16 cellular contexts compared by ENCODE assay signal in genomic region chr7:80287400-80288174, GRCh38.
DNase-seq lines count a peak whose midpoint lies in the region; ATAC-seq and TF ChIP-seq lines count a peak whose summit lies in the region.
"Had no signal": no experiment of that assay in that cellular context is flagged by ENCODE, and none has a peak within 500 bp of the region (broad histone marks: within the 10 kb centered on the region; RNA-seq: fewer than 3 reads in every experiment).

No MANE protein-coding gene starts in this region.

- H3K4me3 ChIP-seq in IMR-90 (ENCODE audit: insufficient read depth, low read depth, low read length) (no peak overlapping the region), SJSA1 (no peak overlapping the region), mesenchymal stem cell (ENCODE audit: insufficient read depth in 1 of 2, low read depth in 1 of 2, low read length in 2 of 2) (no peak overlapping the region), smooth muscle cell (no peak overlapping the region), BE2C (ENCODE audit: low read depth, low read length) (no peak overlapping the region)
- no peak overlapping the region for H3K4me3 ChIP-seq in naive thymus-derived CD4-positive, alpha-beta T cell (ENCODE audit: low read length)

- H2AK5ac ChIP-seq in IMR-90 (ENCODE audit: low read depth, low read length) = peak overlapping the region; percentile 63
- peak overlapping the region; percentile 79 for H2AK5ac ChIP-seq in mesenchymal stem cell (ENCODE audit: low read length, severe bottlenecking)

- H2AK9ac ChIP-seq in IMR-90 (replicated peaks; ENCODE audit: low read depth, low read length, poor library complexity) = no peak overlapping the region

- H3K4ac ChIP-seq in IMR-90 (ENCODE audit: low read depth, low read length) (peak overlapping the region; percentile 7; the same call in 1 of the 2 replicates), mesenchymal stem cell (ENCODE audit: low read depth in 1 of 2, low read length in 2 of 2) (peak overlapping the region; percentile 19 to 29)

- peak overlapping the region; percentile 30; the same call in 1 of the 2 replicates for H3K14ac ChIP-seq in IMR-90 (replicated peaks; ENCODE audit: low read depth, low read length)
- H3K14ac ChIP-seq in mesenchymal stem cell (ENCODE audit: low read length in 2 of 2) = peak overlapping the region in 1 of 2 experiments; percentile 82

- H3K4me1 ChIP-seq in IMR-90 (ENCODE audit: control insufficient read depth, insufficient read depth, low read length) = no peaks in the 10 kb centered on the region
- peaks cover 18% of the 10 kb centered on the region for H3K4me1 ChIP-seq in SJSA1 (replicated peaks)
- peaks cover 8% of the 10 kb centered on the region for H3K4me1 ChIP-seq in mesenchymal stem cell (ENCODE audit: control insufficient read depth, insufficient read depth, low read depth, low read length)
- H3K4me1 ChIP-seq in smooth muscle cell (ENCODE audit: low read depth) = peaks cover 8% of the 10 kb centered on the region
- H3K4me1 ChIP-seq in BE2C = no peaks in the 10 kb centered on the region
- no peaks in the 10 kb centered on the region for H3K4me1 ChIP-seq in naive thymus-derived CD4-positive, alpha-beta T cell (ENCODE audit: control insufficient read depth in 2 of 2, insufficient read depth in 2 of 2, low read length in 2 of 2)

- H3K27me3 Mint-ChIP-seq in naive thymus-derived CD4-positive, alpha-beta T cell = no peaks in the 10 kb centered on the region
- H3K27me3 Mint-ChIP-seq in activated CD4-positive, alpha-beta T cell treated with anti-CD3 and anti-CD28 coated beads, Interleukin-2, amount 10 ng/mL, durations not matched to agents 7 days and 5 days = no peaks in the 10 kb centered on the region

- H3K9me1 ChIP-seq in IMR-90 (ENCODE audit: insufficient read depth, low read length) = no peaks in the 10 kb centered on the region

- no peaks in the 10 kb centered on the region for H3K36me3 Mint-ChIP-seq in naive thymus-derived CD4-positive, alpha-beta T cell
- H3K36me3 Mint-ChIP-seq in activated CD4-positive, alpha-beta T cell treated with anti-CD3 and anti-CD28 coated beads, Interleukin-2, amount 10 ng/mL, durations not matched to agents 7 days and 5 days (ENCODE audit: low read depth) = no peaks in the 10 kb centered on the region

- no peaks in the 10 kb centered on the region for H3K79me2 ChIP-seq in smooth muscle cell (ENCODE audit: low read depth)

- no peaks in the 10 kb centered on the region for H4K20me1 ChIP-seq in IMR-90 (ENCODE audit: insufficient read depth, low read length)
- no peaks in the 10 kb centered on the region for H4K20me1 ChIP-seq in smooth muscle cell (ENCODE audit: low read depth)

- no peak overlapping the region for H3K56ac ChIP-seq in IMR-90 (ENCODE audit: extremely low read depth, insufficient read depth, low read length)

- in situ Hi-C loops in IMR-90 (cut with MboI; ENCODE audit: low sequenced_read_pairs) = no loop called here

- dilution Hi-C loops in IMR-90 (cut with HindIII; ENCODE audit: low sequenced_read_pairs, unreplicated experiment) = no loop called here

- H3K23ac ChIP-seq in IMR-90 (ENCODE audit: low read depth, low read length) (0 out of 2 replicates have a peak overlapping the region, but pooled peaks have one; percentile 5), mesenchymal stem cell (ENCODE audit: low read length in 2 of 2) (no peak overlapping the region)

- intact Hi-C loops in IMR-90 (cut with micrococcal nuclease) = loop anchor here (5.0 kb wide), 2 partner anchors 105 to 225 kb away; no protein-coding TSS in a partner anchor
- intact Hi-C loops in naive thymus-derived CD4-positive, alpha-beta T cell (cut with micrococcal nuclease) = loop anchor here in 1 of 2 donors (1.0 kb wide), 2 partner anchors 192 to 227 kb away; no protein-coding TSS in a partner anchor

- no peak for TF ChIP-seq CTCF in IMR-90 (conservative IDR thresholded peaks at IDR 0.05; ENCODE audit: low read depth, low read length)
- no peak for TF ChIP-seq CTCF in smooth muscle cell (IDR thresholded peaks at IDR 0.05; ENCODE audit: borderline replicate concordance, insufficient read depth, poor library complexity, severe bottlenecking)
- TF ChIP-seq CTCF in BE2C (IDR thresholded peaks at IDR 0.05; ENCODE audit: low read depth, low read length) = no peak

- BruUV-seq in IMR-90 (replicated peaks; lab: Mats Ljungman, UMichigan) = no TSS peak

- no peak for TF ChIP-seq RAD21 in IMR-90 (IDR thresholded peaks at IDR 0.05; ENCODE audit: low read length)

- H3K9ac ChIP-seq in IMR-90 (ENCODE audit: low read depth, low read length) = no peak overlapping the region
- no peak overlapping the region for H3K9ac ChIP-seq in mesenchymal stem cell (ENCODE audit: low read length)
- peak overlapping the region; percentile 41 for H3K9ac ChIP-seq in smooth muscle cell (ENCODE audit: low read depth)

- H3F3A ChIP-seq in smooth muscle cell (ENCODE audit: low read depth) = peaks cover 16% of the 10 kb centered on the region

- no peak overlapping the region for H2BK5ac ChIP-seq in IMR-90 (ENCODE audit: low read depth, low read length, poor library complexity, severe bottlenecking)
- H2BK5ac ChIP-seq in mesenchymal stem cell (ENCODE audit: low read depth, low read length, poor library complexity, severe bottlenecking) = no peak overlapping the region

- H3K4me3 Mint-ChIP-seq in naive thymus-derived CD4-positive, alpha-beta T cell = no peak overlapping the region
- H3K4me3 Mint-ChIP-seq in activated CD4-positive, alpha-beta T cell treated with anti-CD3 and anti-CD28 coated beads, Interleukin-2, amount 10 ng/mL, durations not matched to agents 7 days and 5 days = no peak overlapping the region

- H3K79me1 ChIP-seq in IMR-90 (ENCODE audit: low read depth in 1 of 2, low read length in 2 of 2) (no peaks in the 10 kb centered on the region), mesenchymal stem cell (replicated peaks; ENCODE audit: low read length, poor library complexity, severe bottlenecking) (no peaks in the 10 kb centered on the region)

- H3K36me3 ChIP-seq in IMR-90 (ENCODE audit: control insufficient read depth, insufficient read depth, low read length) = no peaks in the 10 kb centered on the region
- H3K36me3 ChIP-seq in SJSA1 = no peaks in the 10 kb centered on the region
- no peaks in the 10 kb centered on the region for H3K36me3 ChIP-seq in mesenchymal stem cell (ENCODE audit: control insufficient read depth in 1 of 2, insufficient read depth in 2 of 2, low read depth in 1 of 2, low read length in 2 of 2)
- H3K36me3 ChIP-seq in smooth muscle cell (ENCODE audit: low read depth) = no peaks in the 10 kb centered on the region
- H3K36me3 ChIP-seq in BE2C = no peaks in the 10 kb centered on the region
- H3K36me3 ChIP-seq in naive thymus-derived CD4-positive, alpha-beta T cell (ENCODE audit: control insufficient read depth in 2 of 3, insufficient read depth in 3 of 3, low read length in 3 of 3) = no peaks in the 10 kb centered on the region

- no peak overlapping the region for H4K5ac ChIP-seq in IMR-90 (ENCODE audit: low read depth, low read length)

- H4K91ac ChIP-seq in IMR-90 (ENCODE audit: insufficient read depth, low read depth, low read length) = no peak overlapping the region
- peak overlapping the region; percentile 88 for H4K91ac ChIP-seq in mesenchymal stem cell (ENCODE audit: low read length)

- WGBS in IMR-90 (ENCODE audit: extremely low coverage in 2 of 2, insufficient read length in 1 of 2), 2 experiments = 80% methylated on average over 1 of the region's 2 CpGs; no CpG with 5 or more reads in 1 of the 2 experiments
- WGBS in mesenchymal stem cell = 100% methylated on average over 1 of the region's 2 CpGs
- WGBS in smooth muscle cell (ENCODE audit: low lambda C conversion rate) = 79% methylated on average over 2 of the region's 2 CpGs

- ATAC-seq in IMR-90 (ENCODE audit: low read depth) = no peak
- ATAC-seq in naive thymus-derived CD4-positive, alpha-beta T cell = no peak

- H3K4me2 ChIP-seq in IMR-90 (ENCODE audit: low read depth, low read length) (no peak overlapping the region), mesenchymal stem cell (ENCODE audit: low read length, poor library complexity, severe bottlenecking) (no peak overlapping the region), smooth muscle cell (no peak overlapping the region)

- H2BK20ac ChIP-seq in IMR-90 (ENCODE audit: low read depth, low read length) = no peak overlapping the region

- DNase-seq in IMR-90 (no peak), SJSA1 (ENCODE audit: low read depth in 1 of 2, low spot score in 2 of 2) (no peak), mesenchymal stem cell (no peak), smooth muscle cell (lab: John Stamatoyannopoulos, UW; ENCODE audit: unreplicated experiment) (no peak), BE2C (no peak), NCI-H226 (no peak)
- DNase-seq in naive thymus-derived CD4-positive, alpha-beta T cell = no peak
- DNase-seq in activated CD4-positive, alpha-beta T cell treated with anti-CD3 and anti-CD28 coated beads, Interleukin-2, amount 10 ng/mL, durations not matched to agents 7 days and 5 days = no peak
- DNase-seq: ACHN, AML-193, COR-L47, NCI-H1436 treated with DMSO at 0.1 percent for 48 hours, NCI-H2029 treated with DMSO at 0.1 percent for 48 hours, NCI-H510A treated with DMSO at 0.1 percent for 48 hours, NCI-H82 had no signal

- H2BK15ac ChIP-seq in IMR-90 (ENCODE audit: low read depth, low read length) = 0 out of 3 replicates have a peak overlapping the region, but pooled peaks have one; percentile 38
- H2BK15ac ChIP-seq in mesenchymal stem cell (ENCODE audit: low read depth, poor library complexity, severe bottlenecking) = peak overlapping the region; percentile 29

- peak overlapping the region; percentile 81 to 87 for H2BK12ac ChIP-seq in mesenchymal stem cell (ENCODE audit: low read length in 2 of 2)

- H3K18ac ChIP-seq in IMR-90 (ENCODE audit: low read depth, low read length) = no peak overlapping the region
- H3K18ac ChIP-seq in mesenchymal stem cell (ENCODE audit: low read depth in 1 of 2, low read length in 2 of 2) = peak overlapping the region; percentile 84 to 92

- H2BK120ac ChIP-seq in IMR-90 (ENCODE audit: low read depth, low read length) (no peak overlapping the region), mesenchymal stem cell (ENCODE audit: low read depth, low read length) (peak overlapping the region; percentile 9)

- H3K9me3 Mint-ChIP-seq in naive thymus-derived CD4-positive, alpha-beta T cell = peaks cover 0 to 3% (median 0%) of the 10 kb centered on the region in 11 donors
- H3K9me3 Mint-ChIP-seq in activated CD4-positive, alpha-beta T cell treated with anti-CD3 and anti-CD28 coated beads, Interleukin-2, amount 10 ng/mL, durations not matched to agents 7 days and 5 days = no peaks in the 10 kb centered on the region

- H3K27ac Mint-ChIP-seq in naive thymus-derived CD4-positive, alpha-beta T cell = peak overlapping the region in 1 of 9 donors; percentile 11
- no peak overlapping the region for H3K27ac Mint-ChIP-seq in activated CD4-positive, alpha-beta T cell treated with anti-CD3 and anti-CD28 coated beads, Interleukin-2, amount 10 ng/mL, durations not matched to agents 7 days and 5 days

- H3K27me3 ChIP-seq in IMR-90 (ENCODE audit: control insufficient read depth, insufficient read depth, low read length) (no peaks in the 10 kb centered on the region; the same call in 1 of the 2 replicates), SJSA1 (replicated peaks) (no peaks in the 10 kb centered on the region), mesenchymal stem cell (ENCODE audit: control insufficient read depth in 1 of 2, insufficient read depth in 1 of 2, low read length in 2 of 2) (no peaks in the 10 kb centered on the region), smooth muscle cell (ENCODE audit: low read depth) (no peaks in the 10 kb centered on the region), BE2C (no peaks in the 10 kb centered on the region; the same call in 1 of the 2 replicates)
- no peaks in the 10 kb centered on the region for H3K27me3 ChIP-seq in naive thymus-derived CD4-positive, alpha-beta T cell (ENCODE audit: control insufficient read depth in 2 of 2, insufficient read depth in 2 of 2, low read length in 2 of 2)

- H2AFZ ChIP-seq in IMR-90 (replicated peaks; ENCODE audit: low read length, poor library complexity) (no peak overlapping the region), mesenchymal stem cell (ENCODE audit: low read depth, low read length) (no peak overlapping the region), smooth muscle cell (ENCODE audit: low read depth) (peak overlapping the region; percentile 31)

- CTCF ChIA-PET in IMR-90 (lab: Yijun Ruan, JAX) = interaction anchor here (0.9 kb wide), 1 partner anchor 10 kb away, joined by 3 read pairs; no protein-coding TSS in a partner anchor
- CTCF ChIA-PET in naive thymus-derived CD4-positive, alpha-beta T cell (lab: Charles Lee) = no interaction called here
- CTCF ChIA-PET in activated CD4-positive, alpha-beta T cell treated with anti-CD3 and anti-CD28 coated beads, Interleukin-2, amount 10 ng/mL, durations not matched to agents 7 days and 5 days (lab: Charles Lee) = no interaction called here

- no peak overlapping the region for H4K8ac ChIP-seq in IMR-90 (ENCODE audit: low read depth in 2 of 2, low read length in 2 of 2)
- peak overlapping the region; percentile 59 for H4K8ac ChIP-seq in mesenchymal stem cell (ENCODE audit: low read length)

- H3K27ac ChIP-seq in IMR-90 (ENCODE audit: insufficient read depth, low read length) = no peak overlapping the region
- peak overlapping the region; percentile 12; the same call in 1 of the 2 replicates for H3K27ac ChIP-seq in SJSA1
- H3K27ac ChIP-seq in mesenchymal stem cell (ENCODE audit: low read length, poor library complexity, severe bottlenecking) = peak overlapping the region; percentile 68
- H3K27ac ChIP-seq in smooth muscle cell (ENCODE audit: low read depth) = peak overlapping the region; percentile 86
- no peak overlapping the region for H3K27ac ChIP-seq in naive thymus-derived CD4-positive, alpha-beta T cell (ENCODE audit: low read depth, low read length)
- H3K27ac ChIP-seq: HL-60 had no signal

- no peak for TF ChIP-seq POLR2A in IMR-90 (IDR thresholded peaks at IDR 0.05; ENCODE audit: low read depth, low read length)

- H3K4me1 Mint-ChIP-seq in naive thymus-derived CD4-positive, alpha-beta T cell = no peaks in the 10 kb centered on the region
- no peaks in the 10 kb centered on the region for H3K4me1 Mint-ChIP-seq in activated CD4-positive, alpha-beta T cell treated with anti-CD3 and anti-CD28 coated beads, Interleukin-2, amount 10 ng/mL, durations not matched to agents 7 days and 5 days

- POLR2A ChIA-PET in IMR-90 (lab: Charles Lee; ENCODE audit: unreplicated experiment) = no interaction called here
- POLR2A ChIA-PET in naive thymus-derived CD4-positive, alpha-beta T cell (lab: Charles Lee) = no interaction called here
- POLR2A ChIA-PET in activated CD4-positive, alpha-beta T cell treated with anti-CD3 and anti-CD28 coated beads, Interleukin-2, amount 10 ng/mL, durations not matched to agents 7 days and 5 days (lab: Charles Lee) = no interaction called here

- H3K9me3 ChIP-seq in IMR-90 (ENCODE audit: control insufficient read depth, insufficient read depth, low read length) (no peaks in the 10 kb centered on the region), SJSA1 (replicated peaks) (no peaks in the 10 kb centered on the region), mesenchymal stem cell (ENCODE audit: control insufficient read depth, low read length) (no peaks in the 10 kb centered on the region), smooth muscle cell (replicated peaks; ENCODE audit: low read depth) (no peaks in the 10 kb centered on the region), BE2C (no peaks in the 10 kb centered on the region)
- no peaks in the 10 kb centered on the region for H3K9me3 ChIP-seq in naive thymus-derived CD4-positive, alpha-beta T cell (ENCODE audit: control insufficient read depth in 2 of 3, low read length in 3 of 3)

Comparison
In these comparisons a context has a peak if more than half of its experiments do, and no peak if none do; other contexts are left out.
1. H3K27ac ChIP-seq: peak in SJSA1 (single experiment), mesenchymal stem cell (single experiment) and smooth muscle cell (single experiment); none in IMR-90 (single experiment) and naive thymus-derived CD4-positive, alpha-beta T cell (single experiment).